Comparison of ENCODE assay signal across 9 cellular contexts in genomic region chr2:222295368-222296041, GRCh38. TPM values are rescaled to one million over a fixed set of nuclear protein-coding genes. Genes with fewer than 3 reads are reported as not detected.
DNase-seq lines count a peak whose midpoint lies in the region; ATAC-seq and TF ChIP-seq lines count a peak whose summit lies in the region.
"Had no signal": no experiment of that assay in that cellular context is flagged by ENCODE, and none has a peak within 500 bp of the region (broad histone marks: within the 10 kb centered on the region; RNA-seq: fewer than 3 reads in every experiment).

No MANE protein-coding gene starts in this region.

- peaks cover 95% of the 10 kb centered on the region for H3K27me3 Mint-ChIP-seq in osteocyte (ENCODE audit: unreplicated experiment)

- H3K4me1 Mint-ChIP-seq in osteocyte (ENCODE audit: unreplicated experiment), result peaks cover 40% of the 10 kb centered on the region

- no peaks in the 10 kb centered on the region for H3K79me2 ChIP-seq in fibroblast of lung (ENCODE audit: control insufficient read depth, insufficient read depth, low read length)

- peaks cover 20% of the 10 kb centered on the region; the same call in 1 of the 2 replicates for H3K27me3 ChIP-seq in SJSA1 (replicated peaks)
- peaks cover 87% of the 10 kb centered on the region for H3K27me3 ChIP-seq in fibroblast of lung (ENCODE audit: control insufficient read depth, insufficient read depth, low read length)

- ATAC-seq in HG02759 (IDR thresholded peaks at IDR 0.05; ENCODE audit: unreplicated experiment) (no peak), GM19324 (IDR thresholded peaks at IDR 0.05; ENCODE audit: low FRiP score, unreplicated experiment) (no peak)

- H3K27ac ChIP-seq in SJSA1 (no peak overlapping the region), fibroblast of lung (ENCODE audit: insufficient read depth, low read length) (no peak overlapping the region)

- no peak overlapping the region for H3K9ac ChIP-seq in fibroblast of lung (ENCODE audit: insufficient read depth, low read length)

- H3K36me3 Mint-ChIP-seq in osteocyte (ENCODE audit: unreplicated experiment), result peaks cover 1% of the 10 kb centered on the region

- peak overlapping the region; percentile 80 for H3K4me2 ChIP-seq in fibroblast of lung (ENCODE audit: extremely low read depth, insufficient read depth, low read length)

- no peaks in the 10 kb centered on the region for H4K20me1 ChIP-seq in fibroblast of lung (ENCODE audit: control insufficient read depth, extremely low read depth, insufficient read depth, low read length)

- peak overlapping the region; percentile 64 for H3K27ac Mint-ChIP-seq in osteocyte (ENCODE audit: unreplicated experiment)

- H2AFZ ChIP-seq in fibroblast of lung (ENCODE audit: low read length), result no peak overlapping the region

- H3K4me3 ChIP-seq in SJSA1 (peak overlapping the region; percentile 18), fibroblast of lung (replicated peaks in 1 of 4; ENCODE audit: control extremely low read depth in 1 of 4, insufficient read depth in 1 of 4, low read depth in 3 of 4, low read length in 4 of 4) (peak overlapping the region; percentile 37 to 53 (median 38))

- H3K4me1 ChIP-seq in SJSA1 (replicated peaks), result peaks cover 9% of the 10 kb centered on the region
- H3K4me1 ChIP-seq in fibroblast of lung (ENCODE audit: control insufficient read depth, extremely low read depth, insufficient read depth, low read length), result peaks cover 2% of the 10 kb centered on the region

- peak overlapping the region; percentile 65 for H3K4me3 Mint-ChIP-seq in osteocyte (ENCODE audit: unreplicated experiment)

- H3K9me3 ChIP-seq in SJSA1 (replicated peaks) (no peaks in the 10 kb centered on the region), fibroblast of lung (ENCODE audit: control insufficient read depth, insufficient read depth, low read depth, low read length) (no peaks in the 10 kb centered on the region)

- TF ChIP-seq CTCF in fibroblast of lung (conservative IDR thresholded peaks at IDR 0.05 in 1 of 2, IDR thresholded peaks at IDR 0.05 in 1 of 2; ENCODE audit: low read depth in 1 of 2, low read length in 2 of 2) (no peak), osteocyte (IDR thresholded peaks at IDR 0.05) (no peak)

- H3K36me3 ChIP-seq in SJSA1 (no peaks in the 10 kb centered on the region), fibroblast of lung (ENCODE audit: control insufficient read depth, insufficient read depth, low read length) (no peaks in the 10 kb centered on the region)

- H3K9me3 Mint-ChIP-seq in osteocyte (ENCODE audit: unreplicated experiment), result no peaks in the 10 kb centered on the region

- DNase-seq in EL (peak; percentile 42), SJSA1 (ENCODE audit: low read depth in 1 of 2, low spot score in 2 of 2) (no peak), fibroblast of lung (ENCODE audit: low read depth in 2 of 2) (peak; percentile 44 to 46), osteocyte (ENCODE audit: extremely low spot score, unreplicated experiment) (peak; percentile 77), NCI-H2227 treated with DMSO at 0.1 percent for 48 hours (lab: John Stamatoyannopoulos, UW) (no peak)
- DNase-seq in activated CD4-positive, CD25-positive, alpha-beta regulatory T cell (lab: John Stamatoyannopoulos, UW), result no peak
- DNase-seq: NCI-H1694 treated with DMSO at 0.1 percent for 48 hours had no signal

RNA-seq across cellular contexts. Expression of gene PAX3, which starts 3.3 kb away (rescaled TPM):
- 0.03 TPM in 1 of 2 replicates, not detected in the other for total RNA-seq in SJSA1 (2014; rRNA removed; shearing (Covaris generic))
- total RNA-seq in fibroblast of lung, result not detected in 2 replicates
- not detected in 2 replicates for polyA plus RNA-seq in fibroblast of lung
- not detected in 2 replicates for polyA plus RNA-seq in fibroblast of lung (2012)
- polyA minus RNA-seq in fibroblast of lung (ENCODE audit: low replicate concordance), result not detected in 2 replicates
- 2.3 and 2.8 TPM in 2 replicates for total RNA-seq in osteocyte

Comparison
In these comparisons a context has a peak if more than half of its experiments do, and no peak if none do; other contexts are left out.
1. DNase-seq: peak in EL (single experiment), fibroblast of lung (2 of 2) and osteocyte (single experiment); none in SJSA1 (0 of 2), activated CD4-positive, CD25-positive, alpha-beta regulatory T cell (0 of 4) and NCI-H2227 treated with DMSO at 0.1 percent for 48 hours (single experiment).